Comparison of ENCODE assay signal across 23 cellular contexts in genomic region chr5:142843029-142843905, GRCh38.
DNase-seq lines count a peak whose midpoint lies in the region; TF ChIP-seq lines count a peak whose summit lies in the region.
"Had no signal": no experiment of that assay in that cellular context is flagged by ENCODE, and none has a peak within 500 bp of the region (broad histone marks: within the 10 kb centered on the region; RNA-seq: fewer than 3 reads in every experiment).

No MANE protein-coding gene starts in this region.

- 32 to 64% methylated on average over 6 of the region's 6 CpGs for WGBS in sigmoid colon, 2 donors
- 70 to 74% methylated on average over 6 of the region's 6 CpGs for WGBS in lower leg skin, 2 donors

- no peaks in the 10 kb centered on the region for H3K9me3 ChIP-seq in BLaER1 treated with 17β-estradiol and CSF1 and Interleukin-3, amounts not matched to agents 10 nM and 100 nM (replicated peaks in 1 of 11)
- no peaks in the 10 kb centered on the region for H3K9me3 ChIP-seq in MG63
- no peaks in the 10 kb centered on the region for H3K9me3 ChIP-seq in left ventricle myocardium inferior (replicated peaks)
- H3K9me3 ChIP-seq in sigmoid colon: no peaks in the 10 kb centered on the region
- H3K9me3 ChIP-seq: vagina had no signal

- peak; percentile 47 for DNase-seq in MG63
- DNase-seq in left ventricle myocardium inferior: peak; percentile 61
- peak; percentile 84 for DNase-seq in sigmoid colon
- DNase-seq in NCI-H1436 treated with DMSO at 0.1 percent for 48 hours (lab: John Stamatoyannopoulos, UW): no peak
- no peak for DNase-seq in lower leg skin (ENCODE audit: low spot score in 2 of 2)
- DNase-seq in stimulated activated CD4-positive, alpha-beta T cell treated with anti-CD3 and anti-CD28 coated beads, Interleukin-4, amount 100 ng/mL, for 1 hour: no peak
- DNase-seq: activated CD4-positive, alpha-beta T cell treated with anti-CD3 and anti-CD28 coated beads, Interleukin-2, amount 10 ng/mL, durations not matched to agents 24 days and 14 days; activated naive CD4-positive, alpha-beta T cell treated with anti-CD3 and anti-CD28 coated beads, Interleukin-2, amount 50 U/mL, for 16 hours; cerebellar nuclear complex; EL; foreskin melanocyte; immature natural killer cell; Karpas-422; MV-4-11; NCI-H1694; NCI-H2171 treated with DMSO at 0.1 percent for 48 hours; NCI-H526 treated with DMSO at 0.1 percent for 48 hours; posterior cingulate gyrus had no signal

- H3K36me3 ChIP-seq in BLaER1 treated with 17β-estradiol and CSF1 and Interleukin-3, amounts not matched to agents 10 nM and 100 nM: peaks cover 0 to 9% (median 0%) of the 10 kb centered on the region in 11 experiments; a peak in 1 of 22 replicates
- H3K36me3 ChIP-seq in MG63 (no peaks in the 10 kb centered on the region), left ventricle myocardium inferior (no peaks in the 10 kb centered on the region), sigmoid colon (no peaks in the 10 kb centered on the region)
- H3K36me3 ChIP-seq: neural progenitor cell, vagina had no signal

- TF ChIP-seq EP300 in sigmoid colon (IDR thresholded peaks at IDR 0.05): no peak

- no peak for TF ChIP-seq POLR2A in sigmoid colon (IDR thresholded peaks at IDR 0.05)
- no peak for TF ChIP-seq POLR2A in lower leg skin (IDR thresholded peaks at IDR 0.05)

- H3K4me1 ChIP-seq in BLaER1 treated with 17β-estradiol and CSF1 and Interleukin-3, amounts not matched to agents 10 nM and 100 nM: peaks cover 37 to 100% (median 61%) of the 10 kb centered on the region in 10 experiments
- H3K4me1 ChIP-seq in left ventricle myocardium inferior (peaks cover 98% of the 10 kb centered on the region), sigmoid colon (peaks cover 0 to 73% (median 69%) of the 10 kb centered on the region in 4 donors)

- no peak overlapping the region for H3K4me3 ChIP-seq in BLaER1 treated with 17β-estradiol and CSF1 and Interleukin-3, amounts not matched to agents 10 nM and 100 nM
- no peak overlapping the region for H3K4me3 ChIP-seq in MG63
- no peak overlapping the region for H3K4me3 ChIP-seq in left ventricle myocardium inferior
- H3K4me3 ChIP-seq in sigmoid colon: no peak overlapping the region
- H3K4me3 ChIP-seq in lower leg skin (ENCODE audit: low read depth, poor library complexity, severe bottlenecking): no peak overlapping the region
- H3K4me3 ChIP-seq: hepatocyte, neural progenitor cell, vagina had no signal

- peak overlapping the region in 6 of 11 experiments; percentile 83 to 98 (median 97); a peak in 10 of 22 replicates for H3K4me2 ChIP-seq in BLaER1 treated with 17β-estradiol and CSF1 and Interleukin-3, amounts not matched to agents 10 nM and 100 nM
- H3K4me2 ChIP-seq: hepatocyte, neural progenitor cell had no signal

- no peaks in the 10 kb centered on the region for H3K27me3 ChIP-seq in BLaER1 treated with 17β-estradiol and CSF1 and Interleukin-3, amounts not matched to agents 10 nM and 100 nM
- 0 out of 2 replicates have a peak, but pooled peaks cover 2% of the 10 kb centered on the region for H3K27me3 ChIP-seq in MG63
- H3K27me3 ChIP-seq in left ventricle myocardium inferior (ENCODE audit: low read depth): no peaks in the 10 kb centered on the region
- no peaks in the 10 kb centered on the region for H3K27me3 ChIP-seq in sigmoid colon
- H3K27me3 ChIP-seq: hepatocyte, neural progenitor cell, vagina had no signal

- intact Hi-C loops in left ventricle myocardium inferior (cut with micrococcal nuclease) (no loop called here), sigmoid colon (cut with DNase I) (no loop called here), lower leg skin (cut with DNase I; ENCODE audit: low total_unique reads) (loop anchor here (10.0 kb wide), 1 partner anchor 1778 kb away; no protein-coding TSS in a partner anchor)

- TF ChIP-seq CTCF in left ventricle myocardium inferior (IDR thresholded peaks at IDR 0.05; ENCODE audit: borderline replicate concordance) (no peak), sigmoid colon (IDR thresholded peaks at IDR 0.05) (no peak), lower leg skin (IDR thresholded peaks at IDR 0.05) (no peak)

- H3K27ac ChIP-seq in BLaER1 treated with 17β-estradiol and CSF1 and Interleukin-3, amounts not matched to agents 10 nM and 100 nM: peak overlapping the region in 3 of 11 experiments; percentile 85 to 92 (median 90); a peak in 5 of 22 replicates
- peak overlapping the region; percentile 84 for H3K27ac ChIP-seq in left ventricle myocardium inferior (replicated peaks)
- H3K27ac ChIP-seq in sigmoid colon: peak overlapping the region in 2 of 4 donors; percentile 19 to 70
- H3K27ac ChIP-seq: hepatocyte, neural progenitor cell, vagina, VCaP had no signal

- no peak overlapping the region; a peak in 1 of 22 replicates for H3K9ac ChIP-seq in BLaER1 treated with 17β-estradiol and CSF1 and Interleukin-3, amounts not matched to agents 10 nM and 100 nM
- H3K9ac ChIP-seq: neural progenitor cell had no signal

- peaks cover 0 to 98% (median 13%) of the 10 kb centered on the region in 11 experiments; a peak in 12 of 22 replicates for H4K20me1 ChIP-seq in BLaER1 treated with 17β-estradiol and CSF1 and Interleukin-3, amounts not matched to agents 10 nM and 100 nM

Comparison
In these comparisons a context has a peak if more than half of its experiments do, and no peak if none do; other contexts are left out.
1. DNase-seq: peak in MG63 (single experiment), left ventricle myocardium inferior (single experiment) and sigmoid colon (single experiment); none in NCI-H1436 treated with DMSO at 0.1 percent for 48 hours (single experiment), lower leg skin (0 of 2) and stimulated activated CD4-positive, alpha-beta T cell treated with anti-CD3 and anti-CD28 coated beads, Interleukin-4, amount 100 ng/mL, for 1 hour (single experiment).